ENCODE assay signal across 7 cellular contexts in genomic region chr16:57962046-57962445, GRCh38. TPM values are rescaled to one million over a fixed set of nuclear protein-coding genes. Genes with fewer than 3 reads are reported as not detected.
"Had no signal": no experiment of that assay in that cellular context is flagged by ENCODE, and none has a peak within 500 bp of the region (broad histone marks: within the 10 kb centered on the region; RNA-seq: fewer than 3 reads in every experiment).

No MANE protein-coding gene starts in this region.

- H3K36me3 Mint-ChIP-seq: IgD-negative memory B cell had no signal

- DNase-seq: GOT3, H7, HFFc6, KBM-7 had no signal

- H3K9me3 Mint-ChIP-seq: HFFc6, IgD-negative memory B cell had no signal

- H3K4me1 ChIP-seq: HAP-1 had no signal

- H3K36me3 ChIP-seq: HAP-1 had no signal

- H3K4me1 Mint-ChIP-seq: IgD-negative memory B cell had no signal

- H3K4me3 ChIP-seq: HAP-1 had no signal

- H3K27ac Mint-ChIP-seq: HFFc6, IgD-negative memory B cell had no signal

- H3K4me3 Mint-ChIP-seq: HFFc6 had no signal

- H3K9me3 ChIP-seq: HAP-1 had no signal

- H3K27ac ChIP-seq: HL-60 had no signal

RNA-seq across cellular contexts. Expression of gene CNGB1, which starts 8.9 kb away (rescaled TPM):
- total RNA-seq: H7 had no signal
- polyA plus RNA-seq: IgD-negative memory B cell had no signal
